In genomic region chr10:103781329-103782061, GRCh38 we compare ENCODE assay signal across 8 cellular contexts.
DNase-seq lines count a peak whose midpoint lies in the region; ATAC-seq and TF ChIP-seq lines count a peak whose summit lies in the region.

No MANE protein-coding gene starts in this region.

- no peak for TF ChIP-seq POLR2A in vagina (IDR thresholded peaks at IDR 0.05)

- no peaks in the 10 kb centered on the region for H3K36me3 ChIP-seq in cardiac muscle cell
- H3K36me3 ChIP-seq in Panc1 (ENCODE audit: control insufficient read depth, insufficient read depth, low read length), result no peaks in the 10 kb centered on the region
- H3K36me3 ChIP-seq in vagina, result no peaks in the 10 kb centered on the region
- H3K36me3 ChIP-seq in naive thymus-derived CD4-positive, alpha-beta T cell (ENCODE audit: control insufficient read depth in 2 of 3, insufficient read depth in 3 of 3, low read length in 3 of 3), result no peaks in the 10 kb centered on the region

- CTCF ChIA-PET in Panc1 (lab: Charles Lee), result interaction anchor here (0.9 kb wide), 1 partner anchor 18 kb away, joined by 3 read pairs; no protein-coding TSS in a partner anchor
- CTCF ChIA-PET in naive thymus-derived CD4-positive, alpha-beta T cell (lab: Charles Lee), result interaction anchor here (1.2 kb wide), 1 partner anchor 73 kb away, joined by 3 read pairs; no protein-coding TSS in a partner anchor

- H3K27me3 Mint-ChIP-seq in naive thymus-derived CD4-positive, alpha-beta T cell, result peaks cover 0 to 27% (median 8%) of the 10 kb centered on the region in 5 donors

- peak overlapping the region in 1 of 10 donors; percentile 33 for H3K4me3 Mint-ChIP-seq in naive thymus-derived CD4-positive, alpha-beta T cell

- H3K9me3 ChIP-seq in cardiac muscle cell (ENCODE audit: low read depth) (no peaks in the 10 kb centered on the region), Panc1 (ENCODE audit: control insufficient read depth, insufficient read depth, low read depth, low read length) (no peaks in the 10 kb centered on the region), vagina (no peaks in the 10 kb centered on the region)
- no peaks in the 10 kb centered on the region for H3K9me3 ChIP-seq in naive thymus-derived CD4-positive, alpha-beta T cell (ENCODE audit: control insufficient read depth in 2 of 3, low read length in 3 of 3)

- ATAC-seq in left cardiac atrium, result no peak
- peak; percentile 79 for ATAC-seq in Panc1
- peak; percentile 80 for ATAC-seq in esophagus mucosa
- ATAC-seq in naive thymus-derived CD4-positive, alpha-beta T cell, result no peak
- ATAC-seq in HG03571 (IDR thresholded peaks at IDR 0.05; ENCODE audit: unreplicated experiment), result no peak

- DNase-seq in cardiac muscle cell (ENCODE audit: low read depth in 1 of 2, low spot score in 1 of 2), result peak in 1 of 2 donors; percentile 79
- DNase-seq in left cardiac atrium, result no peak
- peak; percentile 20 for DNase-seq in Panc1 (ENCODE audit: low read depth, low spot score)
- DNase-seq in vagina (ENCODE audit: extremely low spot score in 2 of 2), result no peak
- DNase-seq in naive thymus-derived CD4-positive, alpha-beta T cell, result no peak
- DNase-seq in stimulated activated CD4-positive, alpha-beta T cell treated with anti-CD3 and anti-CD28 coated beads, Interleukin-1b, Interleukin-23, amount 100 ng/mL, for 48 hours, result no peak

- H3K9me3 Mint-ChIP-seq in naive thymus-derived CD4-positive, alpha-beta T cell, result peaks cover 0 to 2% (median 0%) of the 10 kb centered on the region in 11 donors

- intact Hi-C loops in left cardiac atrium (cut with DNase I), result loop anchor here (5.0 to 10.0 kb wide), 2 partner anchors 36 to 73 kb away; partner anchors contain the start of gene SH3PXD2A (in 1 of the 2)
- intact Hi-C loops in Panc1 (cut with micrococcal nuclease; ENCODE audit: unreplicated experiment), result no loop called here
- intact Hi-C loops in vagina (cut with DNase I), result no loop called here
- intact Hi-C loops in naive thymus-derived CD4-positive, alpha-beta T cell (cut with micrococcal nuclease), result loop anchor here in 1 of 2 donors (5.0 kb wide), 1 partner anchor 69 kb away; no protein-coding TSS in a partner anchor

- POLR2A ChIA-PET in Panc1 (lab: Charles Lee), result interaction anchor here (0.5 kb wide), 1 partner anchor 341 kb away, joined by 3 read pairs; no protein-coding TSS in a partner anchor
- POLR2A ChIA-PET in naive thymus-derived CD4-positive, alpha-beta T cell (lab: Charles Lee), result interaction anchor here (2.0 kb wide), 1 partner anchor 8 kb away, joined by 8 read pairs; no protein-coding TSS in a partner anchor

- peaks cover 0 to 21% (median 5%) of the 10 kb centered on the region in 7 donors for H3K4me1 Mint-ChIP-seq in naive thymus-derived CD4-positive, alpha-beta T cell

- H3K36me3 Mint-ChIP-seq in naive thymus-derived CD4-positive, alpha-beta T cell, result no peaks in the 10 kb centered on the region

- no peak overlapping the region for H3K4me3 ChIP-seq in cardiac muscle cell
- H3K4me3 ChIP-seq in Panc1 (ENCODE audit: low read depth in 2 of 2, low read length in 2 of 2), result no peak overlapping the region
- H3K4me3 ChIP-seq in vagina, result no peak overlapping the region
- H3K4me3 ChIP-seq in naive thymus-derived CD4-positive, alpha-beta T cell (ENCODE audit: low read length), result no peak overlapping the region

- H3K27ac ChIP-seq in cardiac muscle cell (no peak overlapping the region), Panc1 (ENCODE audit: low read length) (no peak overlapping the region), vagina (peak overlapping the region; percentile 57)
- no peak overlapping the region for H3K27ac ChIP-seq in naive thymus-derived CD4-positive, alpha-beta T cell (ENCODE audit: low read depth, low read length)

- no TSS peak for BruUV-seq in Panc1 (replicated peaks; lab: Mats Ljungman, UMichigan)

- no peaks in the 10 kb centered on the region for H3K27me3 ChIP-seq in cardiac muscle cell
- H3K27me3 ChIP-seq in Panc1 (ENCODE audit: control insufficient read depth, insufficient read depth, low read length), result no peaks in the 10 kb centered on the region
- no peaks in the 10 kb centered on the region for H3K27me3 ChIP-seq in vagina
- no peaks in the 10 kb centered on the region for H3K27me3 ChIP-seq in naive thymus-derived CD4-positive, alpha-beta T cell (ENCODE audit: control insufficient read depth in 2 of 2, insufficient read depth in 2 of 2, low read length in 2 of 2)

- TF ChIP-seq CTCF in cardiac muscle cell (IDR thresholded peaks at IDR 0.05; ENCODE audit: low read depth, low read length) (peak; percentile 41), Panc1 (IDR thresholded peaks at IDR 0.05) (no peak), vagina (IDR thresholded peaks at IDR 0.05) (no peak)

- peak overlapping the region in 1 of 9 donors; percentile 20 for H3K27ac Mint-ChIP-seq in naive thymus-derived CD4-positive, alpha-beta T cell

- peaks cover 25% of the 10 kb centered on the region for H3K4me1 ChIP-seq in cardiac muscle cell (ENCODE audit: low read depth)
- H3K4me1 ChIP-seq in Panc1 (ENCODE audit: control insufficient read depth, insufficient read depth, low read length), result peaks cover 4% of the 10 kb centered on the region
- peaks cover 86% of the 10 kb centered on the region for H3K4me1 ChIP-seq in vagina
- H3K4me1 ChIP-seq in naive thymus-derived CD4-positive, alpha-beta T cell (ENCODE audit: control insufficient read depth in 2 of 2, insufficient read depth in 2 of 2, low read length in 2 of 2), result no peaks in the 10 kb centered on the region

- in situ Hi-C loops in Panc1 (cut with HindIII; ENCODE audit: low pct_unique_long_range_greater_than_20kb, low sequenced_read_pairs), result no loop called here

Comparison
In these comparisons a context has a peak if more than half of its experiments do, and no peak if none do; other contexts are left out.
1. ATAC-seq: peak in Panc1 (single experiment) and esophagus mucosa (single experiment); none in left cardiac atrium (0 of 2), naive thymus-derived CD4-positive, alpha-beta T cell (single experiment) and HG03571 (single experiment).
2. intact Hi-C loops: an anchor here in left cardiac atrium (5.0 to 10.0 kb wide); none called in Panc1 and vagina.